ENCODE assay signal across 8 cellular contexts in the genomic region with DNA sequence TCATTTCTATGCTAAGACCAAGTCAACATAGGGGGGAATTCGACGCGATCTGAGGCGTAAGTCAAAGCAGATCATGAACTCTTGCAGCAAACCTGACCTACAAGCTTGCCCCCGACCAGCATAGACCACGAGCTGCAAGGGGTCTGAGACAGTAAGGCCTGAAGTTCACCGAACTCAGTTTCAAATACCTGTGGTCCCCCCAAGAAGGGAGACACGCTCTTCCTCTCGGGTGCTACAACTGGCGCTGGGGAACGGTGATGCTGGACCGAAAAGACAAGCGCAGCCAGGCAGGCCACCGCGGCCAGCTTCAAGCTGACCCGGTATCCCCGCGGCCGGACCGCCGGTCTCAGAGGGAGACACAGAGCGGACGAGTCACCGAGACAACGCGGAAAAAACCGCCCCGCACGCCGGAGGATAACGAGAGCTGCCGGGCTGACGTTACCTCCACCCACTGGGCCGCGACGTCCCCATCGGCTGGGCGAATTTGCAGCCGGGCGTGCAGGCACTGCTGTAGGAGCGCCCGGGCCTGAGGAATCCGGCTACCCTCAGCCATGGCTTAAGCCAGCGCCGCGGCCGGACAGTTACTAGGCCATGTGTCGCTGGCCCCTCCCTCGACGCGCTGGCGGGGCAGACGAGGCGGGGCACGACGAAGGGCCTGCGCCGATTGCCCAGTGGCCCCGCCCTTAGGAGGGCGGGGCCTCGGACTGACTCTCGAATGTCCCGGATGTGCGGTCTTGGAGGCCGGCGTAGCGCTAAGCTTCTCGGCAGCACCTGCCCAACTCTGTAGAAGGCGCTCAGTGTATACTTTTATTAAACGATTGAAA. TPM values are rescaled to one million over a fixed set of nuclear protein-coding genes. Genes with fewer than 3 reads are reported as not detected.
DNase-seq lines count a peak whose midpoint lies in the region; ATAC-seq lines count a peak whose summit lies in the region.

Gene DTD2, minus strand, starts transcription at position 666 of the 824 bp plus-strand sequence. Its CDS starts 113 bp downstream, at position 553.

- H3K9me3 ChIP-seq in BLaER1 treated with 17β-estradiol and CSF1 and Interleukin-3, amounts not matched to agents 10 nM and 100 nM (replicated peaks in 1 of 11) = no peaks in the 10 kb centered on the region

- H3K27ac ChIP-seq in BLaER1 treated with 17β-estradiol and CSF1 and Interleukin-3, amounts not matched to agents 10 nM and 100 nM = peak within 1 kb of the TSS; percentile 59 to 93 (median 89)

- peak within 1 kb of the TSS; percentile 66 to 87 (median 79) for H3K4me3 ChIP-seq in BLaER1 treated with 17β-estradiol and CSF1 and Interleukin-3, amounts not matched to agents 10 nM and 100 nM

- H4K20me1 ChIP-seq in BLaER1 treated with 17β-estradiol and CSF1 and Interleukin-3, amounts not matched to agents 10 nM and 100 nM = no peaks in the 10 kb centered on the region

- ATAC-seq in GM19328 (IDR thresholded peaks at IDR 0.05; ENCODE audit: unreplicated experiment) (peak; percentile 98), HG03520 (IDR thresholded peaks at IDR 0.05; ENCODE audit: unreplicated experiment) (peak; percentile 96), left lobe of liver (peak; percentile 98)

- peak within 1 kb of the TSS; percentile 84 to 95 (median 91) for H3K9ac ChIP-seq in BLaER1 treated with 17β-estradiol and CSF1 and Interleukin-3, amounts not matched to agents 10 nM and 100 nM

- peaks cover 4 to 15% (median 10%) of the 10 kb centered on the region in 11 experiments; a peak in 20 of 22 replicates for H3K36me3 ChIP-seq in BLaER1 treated with 17β-estradiol and CSF1 and Interleukin-3, amounts not matched to agents 10 nM and 100 nM

- peak within 1 kb of the TSS; percentile 65 to 94 (median 84) for H3K4me2 ChIP-seq in BLaER1 treated with 17β-estradiol and CSF1 and Interleukin-3, amounts not matched to agents 10 nM and 100 nM

- DNase-seq in NCI-H526 treated with DMSO at 0.1 percent for 48 hours (lab: John Stamatoyannopoulos, UW) = peak; percentile 90
- peak; percentile 92 for DNase-seq in activated CD4-positive, alpha-beta T cell treated with anti-CD3 and anti-CD28 coated beads, Interleukin-2, amount 50 U/mL, for 1 hour
- DNase-seq in cortex of kidney (lab: John Stamatoyannopoulos, UW) = peak; percentile 71
- DNase-seq in left lobe of liver (ENCODE audit: low spot score) = peak; percentile 95
- DNase-seq in stimulated activated CD4-positive, alpha-beta T cell treated with anti-CD3 and anti-CD28 coated beads, Interleukin-2, amount 100 ng/mL, for 4 hours (ENCODE audit: low read depth) = peak; percentile 87

- H3K4me1 ChIP-seq in BLaER1 treated with 17β-estradiol and CSF1 and Interleukin-3, amounts not matched to agents 10 nM and 100 nM = peaks cover 11 to 28% (median 20%) of the 10 kb centered on the region in 10 experiments

- H3K27me3 ChIP-seq in BLaER1 treated with 17β-estradiol and CSF1 and Interleukin-3, amounts not matched to agents 10 nM and 100 nM = no peaks in the 10 kb centered on the region

RNA-seq across cellular contexts. Expression of gene DTD2, which starts in this region (rescaled TPM):
- 12.8 TPM for total RNA-seq in left lobe of liver

Comparison
In these comparisons a context has a peak if more than half of its experiments do, and no peak if none do; other contexts are left out.
1. Peak in every context shown above with its lines: DNase-seq, ATAC-seq, H3K4me3 ChIP-seq and H3K27ac ChIP-seq.